33 cellular contexts compared by ENCODE assay signal in genomic region chr2:199705538-199705937, GRCh38.
"Had no signal": no experiment of that assay in that cellular context is flagged by ENCODE, and none has a peak within 500 bp of the region (broad histone marks: within the 10 kb centered on the region; RNA-seq: fewer than 3 reads in every experiment).

No MANE protein-coding gene starts in this region.

- H3K4me1 Mint-ChIP-seq: activated B cell treated with CpG ODN at 0.5 μM for 24 hours; activated naive CD4-positive, alpha-beta T cell treated with anti-CD3 and anti-CD28 coated beads, Interleukin-2, amount 10 ng/mL, durations not matched to agents 7 days and 5 days; activated naive CD8-positive, alpha-beta T cell treated with anti-CD3 and anti-CD28 coated beads for 36 hours; T-cell; T-helper 17 cell had no signal

- H3K9me3 Mint-ChIP-seq: activated naive CD4-positive, alpha-beta T cell treated with anti-CD3 and anti-CD28 coated beads, Interleukin-2, amount 10 ng/mL, durations not matched to agents 7 days and 5 days had no signal

- ATAC-seq: activated CD8-positive, alpha-beta T cell treated with anti-CD3 and anti-CD28 coated beads, Interleukin-2, amount 10 ng/mL, durations not matched to agents 7 days and 5 days; Right ventricle myocardium inferior; SK-N-SH treated with all-trans-retinoic acid at 6 μM for 48 hours; T-helper 17 cell had no signal

- H3K27me3 Mint-ChIP-seq: activated naive CD8-positive, alpha-beta T cell treated with anti-CD3 and anti-CD28 coated beads for 36 hours had no signal

- H3K27ac Mint-ChIP-seq: activated B cell treated with CpG ODN at 0.5 μM for 24 hours; activated CD8-positive, alpha-beta T cell treated with anti-CD3 and anti-CD28 coated beads, Interleukin-2, amount 10 ng/mL, durations not matched to agents 7 days and 5 days; activated naive CD4-positive, alpha-beta T cell treated with anti-CD3 and anti-CD28 coated beads, Interleukin-2, amount 10 ng/mL, durations not matched to agents 7 days and 5 days; activated naive CD8-positive, alpha-beta T cell treated with anti-CD3 and anti-CD28 coated beads for 36 hours; T-cell; T-helper 17 cell had no signal

- DNase-seq: activated B cell treated with CpG ODN at 0.5 μM for 24 hours; activated CD4-positive, alpha-beta T cell treated with anti-CD3 and anti-CD28 coated beads for 48 hours; activated CD4-positive, alpha-beta T cell treated with anti-CD3 and anti-CD28 coated beads, Interleukin-2, amount 50 U/mL, for 4 hours; activated CD4-positive, CD25-positive, alpha-beta regulatory T cell treated with anti-CD3 and anti-CD28 coated beads, Interleukin-2, amount 50 U/mL, for 72 hours; activated CD8-positive, alpha-beta memory T cell treated with anti-CD3 and anti-CD28 coated beads, Interleukin-2, amount 50 U/mL, for 48 hours; activated CD8-positive, alpha-beta T cell treated with anti-CD3 and anti-CD28 coated beads, Interleukin-2, amount 10 ng/mL, durations not matched to agents 7 days and 5 days; activated gamma-delta T cell treated with Interleukin-2 at 50 U/mL for 16 hours; activated naive CD4-positive, alpha-beta T cell treated with anti-CD3 and anti-CD28 coated beads, Interleukin-2, amount 10 ng/mL, durations not matched to agents 7 days and 5 days; activated naive CD8-positive, alpha-beta T cell treated with anti-CD3 and anti-CD28 coated beads for 36 hours; activated T-cell treated with anti-CD3 and anti-CD28 coated beads, Interleukin-2, amount 50 U/mL, for 1 hour; amniotic stem cell; aorta; brain microvascular endothelial cell; central memory CD4-positive, alpha-beta T cell; MG63; NCI-H1092 treated with DMSO at 0.1 percent for 48 hours; NCI-H1417; NCI-H146; NCI-H187; NCI-H2029 treated with DMSO at 0.1 percent for 48 hours; NCI-H2107; NCI-H2171; NCI-H510A; NCI-H526; NCI-H748 treated with DMSO at 0.1 percent for 48 hours; NK-92 treated with Interleukin-12 subunit alpha and Interleukin-12 subunit beta, amount 100 ng/mL, for 24 hours; PC-9; SIG-M5; T-cell; T-helper 17 cell; T-helper 9 cell had no signal

- H3K4me3 Mint-ChIP-seq: activated B cell treated with CpG ODN at 0.5 μM for 24 hours; activated CD8-positive, alpha-beta T cell treated with anti-CD3 and anti-CD28 coated beads, Interleukin-2, amount 10 ng/mL, durations not matched to agents 7 days and 5 days; activated naive CD4-positive, alpha-beta T cell treated with anti-CD3 and anti-CD28 coated beads, Interleukin-2, amount 10 ng/mL, durations not matched to agents 7 days and 5 days; activated naive CD8-positive, alpha-beta T cell treated with anti-CD3 and anti-CD28 coated beads for 36 hours; T-cell; T-helper 17 cell had no signal

- H3K36me3 Mint-ChIP-seq: activated naive CD4-positive, alpha-beta T cell treated with anti-CD3 and anti-CD28 coated beads, Interleukin-2, amount 10 ng/mL, durations not matched to agents 7 days and 5 days; T-cell had no signal
